8 cellular contexts compared by ENCODE assay signal in genomic region chr10:100303724-100304319, GRCh38. TPM values are rescaled to one million over a fixed set of nuclear protein-coding genes. Genes with fewer than 3 reads are reported as not detected.
DNase-seq lines count a peak whose midpoint lies in the region; ATAC-seq, FAIRE-seq and TF ChIP-seq lines count a peak whose summit lies in the region.

No MANE protein-coding gene starts in this region.

- H3K4me3 ChIP-seq in H7 (ENCODE audit: insufficient read depth, low read depth, low read length), result no peak overlapping the region
- H3K4me3 ChIP-seq in Peyer's patch, result no peak overlapping the region
- H3K4me3 ChIP-seq in fibroblast of mammary gland (ENCODE audit: control insufficient read depth, low read depth, low read length), result no peak overlapping the region
- H3K4me3 ChIP-seq in small intestine (ENCODE audit: low read depth in 1 of 2, low read length in 2 of 2), result no peak overlapping the region
- no peak overlapping the region for H3K4me3 ChIP-seq in coronary artery
- H3K4me3 ChIP-seq in suprapubic skin, result no peak overlapping the region

- H3K9me3 ChIP-seq in Peyer's patch (no peaks in the 10 kb centered on the region), small intestine (ENCODE audit: control insufficient read depth, low read depth) (no peaks in the 10 kb centered on the region), suprapubic skin (no peaks in the 10 kb centered on the region)

- TF ChIP-seq EP300 in suprapubic skin (IDR thresholded peaks at IDR 0.05), result no peak

- H3K27ac ChIP-seq in Peyer's patch (no peak overlapping the region), small intestine (ENCODE audit: low read depth in 1 of 2, low read length in 1 of 2) (no peak overlapping the region), coronary artery (no peak overlapping the region), suprapubic skin (no peak overlapping the region)

- H3K36me3 ChIP-seq in H7 (replicated peaks; ENCODE audit: control insufficient read depth, insufficient read depth, low read length) (no peaks in the 10 kb centered on the region), Peyer's patch (no peaks in the 10 kb centered on the region), small intestine (ENCODE audit: control insufficient read depth in 2 of 2, insufficient read depth in 2 of 2, low read length in 2 of 2) (no peaks in the 10 kb centered on the region), suprapubic skin (no peaks in the 10 kb centered on the region)

- ATAC-seq in HG02870 (IDR thresholded peaks at IDR 0.05; ENCODE audit: unreplicated experiment), result no peak

- peak; percentile 24 to 57 (median 48) for TF ChIP-seq CTCF in Peyer's patch (IDR thresholded peaks at IDR 0.05)
- peak; percentile 73 for TF ChIP-seq CTCF in fibroblast of mammary gland (conservative IDR thresholded peaks at IDR 0.05; ENCODE audit: control insufficient read depth, insufficient read depth, low read depth, low read length)
- no peak for TF ChIP-seq CTCF in coronary artery (IDR thresholded peaks at IDR 0.05)
- TF ChIP-seq CTCF in suprapubic skin (IDR thresholded peaks at IDR 0.05), result peak in 1 of 2 donors; percentile 37

- H3K4me1 ChIP-seq in Peyer's patch, result no peaks in the 10 kb centered on the region
- no peaks in the 10 kb centered on the region for H3K4me1 ChIP-seq in small intestine (ENCODE audit: control insufficient read depth in 2 of 2, insufficient read depth in 1 of 2, low read depth in 1 of 2, low read length in 1 of 2)
- no peaks in the 10 kb centered on the region for H3K4me1 ChIP-seq in suprapubic skin

- DNase-seq in Ammon's horn (ENCODE audit: low spot score), result peak; percentile 68
- peak; percentile 61 for DNase-seq in H7
- DNase-seq in Peyer's patch, result no peak
- DNase-seq in fibroblast of mammary gland (ENCODE audit: low read depth), result peak; percentile 42
- DNase-seq in small intestine, result peak; percentile 22
- no peak for DNase-seq in coronary artery (ENCODE audit: low spot score)
- DNase-seq in suprapubic skin (ENCODE audit: low spot score in 2 of 2), result no peak

- H3K27me3 ChIP-seq in H7 (ENCODE audit: control insufficient read depth, insufficient read depth, low read length), result no peaks in the 10 kb centered on the region; the same call in 1 of the 2 replicates
- H3K27me3 ChIP-seq in Peyer's patch, result no peaks in the 10 kb centered on the region
- peaks cover 0 to 4% of the 10 kb centered on the region in 2 donors for H3K27me3 ChIP-seq in small intestine (ENCODE audit: control insufficient read depth in 2 of 2, insufficient read depth in 2 of 2, low read length in 2 of 2)
- H3K27me3 ChIP-seq in suprapubic skin, result peaks cover 36% of the 10 kb centered on the region

- FAIRE-seq in small intestine (lab: Jason Lieb, UNC), result no peak

- WGBS in small intestine, 3 donors, result 15 to 26% (median 18%) methylated on average over 7 of the region's 7 CpGs
- 31% methylated on average over 7 of the region's 7 CpGs for WGBS in suprapubic skin

- TF ChIP-seq POLR2A in Peyer's patch (IDR thresholded peaks at IDR 0.05) (no peak), suprapubic skin (IDR thresholded peaks at IDR 0.05) (no peak)

RNA-seq across cellular contexts. Expression of gene BLOC1S2, which starts 17.3 kb away (rescaled TPM):
- 42.5 and 45.8 TPM in 2 replicates for total RNA-seq in H7 (2014; rRNA removed; shearing (Covaris generic))
- total RNA-seq in Peyer's patch (10 to 100 TPM in 3 of 4 donors, 1 to 10 TPM in 1; 7.5 to 17.9 (median 14.9) TPM), suprapubic skin (10 to 100 TPM; 11.7 to 49.6 (median 36.2) TPM)
- polyA plus RNA-seq in small intestine, result 10 to 100 TPM; 33.3 to 47.6 (median 33.3) TPM

RNA-seq across cellular contexts. Expression of gene PKD2L1, which starts 26.2 kb away (rescaled TPM):
- not detected in 2 replicates for total RNA-seq in H7 (2014; rRNA removed; shearing (Covaris generic))
- total RNA-seq in Peyer's patch, result not detected
- under 1 TPM in 2 of 3 donors, not detected in 1; 0.10 to 0.27 TPM for polyA plus RNA-seq in small intestine
- not detected for total RNA-seq in suprapubic skin

RNA-seq across cellular contexts. Expression of gene CWF19L1, which starts 36.4 kb away (rescaled TPM):
- 39.9 and 41.7 TPM in 2 replicates for total RNA-seq in H7 (2014; rRNA removed; shearing (Covaris generic))
- total RNA-seq in Peyer's patch, result 10 to 100 TPM; 11.5 to 23.1 (median 15.6) TPM
- polyA plus RNA-seq in small intestine, result 10 to 100 TPM; 10.5 to 21.9 (median 15.7) TPM
- 10 to 100 TPM; 14.3 to 27.9 (median 22.6) TPM for total RNA-seq in suprapubic skin

RNA-seq across cellular contexts. Expression of gene SCD, which starts 43.2 kb away (rescaled TPM):
- 215 and 258 TPM in 2 replicates for total RNA-seq in H7 (2014; rRNA removed; shearing (Covaris generic))
- total RNA-seq in Peyer's patch, result 10 to 100 TPM in 3 of 4 donors, 1 to 10 TPM in 1; 7.8 to 69.9 (median 34.2) TPM
- 100 to 1,000 TPM in 1 of 3 donors, 10 to 100 TPM in 2; 14.8 to 144 (median 20.5) TPM for polyA plus RNA-seq in small intestine
- 10 to 100 TPM; 24.3 to 53.9 (median 49.7) TPM for total RNA-seq in suprapubic skin

Comparison
In these comparisons a context has a peak if more than half of its experiments do, and no peak if none do; other contexts are left out.
1. DNase-seq: peak in Ammon's horn (single experiment), H7 (single experiment), fibroblast of mammary gland (single experiment) and small intestine (single experiment); none in Peyer's patch (0 of 3), coronary artery (single experiment) and suprapubic skin (0 of 2).